In the genomic region with DNA sequence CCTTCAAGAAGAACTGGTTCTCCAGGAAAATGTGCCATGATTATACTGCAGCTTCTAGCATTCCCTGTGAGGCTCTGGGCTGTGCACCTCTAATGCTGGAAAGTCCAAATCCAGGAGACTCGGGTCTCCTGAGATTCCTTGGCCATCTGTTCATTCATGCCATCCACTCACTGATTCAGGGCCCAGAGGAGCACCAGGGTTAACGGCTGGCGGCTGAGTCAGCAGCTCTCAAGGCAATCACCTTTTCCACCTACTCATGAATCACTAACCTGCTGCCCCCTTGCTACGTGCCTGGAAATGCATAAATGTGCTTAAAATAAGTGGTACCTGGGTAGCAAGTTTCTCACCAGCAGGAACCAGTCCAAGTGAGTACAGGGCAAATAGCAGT, we compare ENCODE assay signal across 10 cellular contexts.
A peak's percentile ranks its signal among the peaks of the same experiment; 100 is the strongest.
DNase-seq lines count a peak whose midpoint lies in the region; FAIRE-seq and TF ChIP-seq lines count a peak whose summit lies in the region.
"Had no signal": no experiment of that assay in that cellular context is flagged by ENCODE, and none has a peak within 500 bp of the region (broad histone marks: within the 10 kb centered on the region; RNA-seq: fewer than 3 reads in every experiment).

No MANE protein-coding gene starts in this region.

- H4K20me1 ChIP-seq in mammary epithelial cell (ENCODE audit: insufficient read depth, low read length) = no peaks in the 10 kb centered on the region

- dilution Hi-C loops in mammary epithelial cell (cut with HindIII; ENCODE audit: low sequenced_read_pairs) = loop anchor here (25.0 kb wide), 1 partner anchor 343 kb away; no protein-coding TSS in a partner anchor

- no peak overlapping the region for H3K4me3 Mint-ChIP-seq in progenitor cell of endocrine pancreas (ENCODE audit: low read depth)

- in situ Hi-C loops in mammary epithelial cell (cut with MboI; ENCODE audit: low sequenced_read_pairs in 2 of 2) = no loop called here

- no peak overlapping the region for H3K4ac ChIP-seq in mesendoderm (ENCODE audit: low read depth, low read length)

- H2AFZ ChIP-seq in mammary epithelial cell (ENCODE audit: low read depth, low read length) = no peak overlapping the region

- H3K4me3 ChIP-seq in mammary epithelial cell (replicated peaks in 1 of 3; ENCODE audit: insufficient read depth in 1 of 3, low read depth in 2 of 3, low read length in 3 of 3) (no peak overlapping the region), mesendoderm (ENCODE audit: low read length) (no peak overlapping the region)
- H3K4me3 ChIP-seq: heart left ventricle had no signal

- H3K4me1 Mint-ChIP-seq in progenitor cell of endocrine pancreas (ENCODE audit: low read depth) = no peaks in the 10 kb centered on the region

- no peak overlapping the region for H2BK15ac ChIP-seq in mesendoderm (replicated peaks; ENCODE audit: low read depth)

- no peaks in the 10 kb centered on the region for H3K79me1 ChIP-seq in mesendoderm (ENCODE audit: low read length)

- H3K9me3 Mint-ChIP-seq in progenitor cell of endocrine pancreas (ENCODE audit: low read depth) = no peaks in the 10 kb centered on the region

- 4% methylated on average over 4 of the region's 4 CpGs for WGBS in mammary epithelial cell (ENCODE audit: low coverage, missing lambda C conversion rate)
- no CpG with 5 or more reads among the region's 4 CpGs for WGBS in mesendoderm (ENCODE audit: extremely low coverage, insufficient coverage, low lambda C conversion rate)

- H2BK5ac ChIP-seq in mesendoderm (ENCODE audit: low read length) = no peak overlapping the region

- H3K79me2 ChIP-seq in mammary epithelial cell (ENCODE audit: insufficient read depth, low read length) (peaks cover 19% of the 10 kb centered on the region), mesendoderm (ENCODE audit: control insufficient read depth, insufficient read depth, low read length) (no peaks in the 10 kb centered on the region)

- no TSS peak for BruUV-seq in mammary epithelial cell (replicated peaks; lab: Mats Ljungman, UMichigan)

- H3K27me3 Mint-ChIP-seq in progenitor cell of endocrine pancreas = peaks cover 40% of the 10 kb centered on the region

- H4K5ac ChIP-seq in mesendoderm (ENCODE audit: low read length) = no peak overlapping the region

- H3K27ac Mint-ChIP-seq in progenitor cell of endocrine pancreas = no peak overlapping the region

- TF ChIP-seq CTCF in mammary epithelial cell (conservative IDR thresholded peaks at IDR 0.05 in 1 of 2, IDR thresholded peaks at IDR 0.05 in 1 of 2; ENCODE audit: extremely low read depth in 1 of 2, insufficient read depth in 1 of 2, low read depth in 1 of 2, low read length in 2 of 2) (peak; percentile 20 to 56), progenitor cell of endocrine pancreas (IDR thresholded peaks at IDR 0.05; ENCODE audit: unreplicated experiment) (no peak)

- CTCF ChIA-PET in mammary epithelial cell (lab: Charles Lee; ENCODE audit: low non-redundant PET) = interaction anchor here (0.6 to 1.3 kb wide), 4 partner anchors 27 to 339 kb away, joined by 3 to 5 read pairs (median 4); no protein-coding TSS in a partner anchor

- DNase-seq in EH (ENCODE audit: low read depth) (peak; percentile 45), NCI-H524 (lab: John Stamatoyannopoulos, UW) (peak; percentile 24 to 76), mammary epithelial cell (peak; percentile 98), mesendoderm (peak; percentile 57), GM19239 (ENCODE audit: insufficient read length, low spot score) (no peak), HUDEP-2 (lab: John Stamatoyannopoulos, UW; ENCODE audit: unreplicated experiment in 76 of 76) (no peak), progenitor cell of endocrine pancreas (ENCODE audit: low spot score, unreplicated experiment) (no peak)
- no peak for DNase-seq in stimulated activated CD4-positive, alpha-beta T cell treated with anti-CD3 and anti-CD28 coated beads, Interleukin-2, amount 100 ng/mL, for 24 hours
- DNase-seq: heart left ventricle had no signal

- no peak overlapping the region for H4K8ac ChIP-seq in mesendoderm (ENCODE audit: low read depth, low read length)

- H2AK5ac ChIP-seq in mesendoderm (ENCODE audit: low read length) = no peak overlapping the region

- H3K9ac ChIP-seq in mammary epithelial cell (ENCODE audit: insufficient read depth, low read length) = peak overlapping the region; percentile 25
- no peak overlapping the region for H3K9ac ChIP-seq in mesendoderm (ENCODE audit: low read length)

- peak overlapping the region; percentile 79 for H3K27ac ChIP-seq in mammary epithelial cell (ENCODE audit: insufficient read depth, low read depth, low read length)
- no peak overlapping the region for H3K27ac ChIP-seq in mesendoderm (ENCODE audit: low read depth, low read length)
- H3K27ac ChIP-seq: heart left ventricle, VCaP had no signal

- peaks cover 63% of the 10 kb centered on the region for H3K4me1 ChIP-seq in mammary epithelial cell (ENCODE audit: insufficient read depth, low read length)
- H3K4me1 ChIP-seq in mesendoderm (ENCODE audit: control insufficient read depth, low read depth, low read length) = peaks cover 2% of the 10 kb centered on the region

- no peak overlapping the region for H3K23ac ChIP-seq in mesendoderm (ENCODE audit: low read length)

- H3K4me2 ChIP-seq in mammary epithelial cell (ENCODE audit: insufficient read depth, low read depth, low read length) (peak overlapping the region; percentile 65), mesendoderm (ENCODE audit: low read length) (no peak overlapping the region)

- no peak overlapping the region for H3K18ac ChIP-seq in mesendoderm (ENCODE audit: low read length)

- intact Hi-C loops in mammary epithelial cell (cut with micrococcal nuclease) = loop anchor here (2.0 to 10.0 kb wide), 5 partner anchors 97 to 340 kb away; a partner anchor contains a TSS

- H3K36me3 Mint-ChIP-seq in progenitor cell of endocrine pancreas (ENCODE audit: insufficient read depth) = no peaks in the 10 kb centered on the region

- H3K36me3 ChIP-seq in mammary epithelial cell (ENCODE audit: insufficient read depth, low read length) (no peaks in the 10 kb centered on the region), mesendoderm (ENCODE audit: control insufficient read depth, insufficient read depth, low read length) (no peaks in the 10 kb centered on the region)
- H3K36me3 ChIP-seq: heart left ventricle had no signal

- H3K9me3 ChIP-seq in mammary epithelial cell (replicated peaks; ENCODE audit: insufficient read depth, low read length) = no peaks in the 10 kb centered on the region
- H3K9me3 ChIP-seq: heart left ventricle had no signal

- FAIRE-seq in GM19239 (lab: Jason Lieb, UNC) = no peak

- no peak overlapping the region for H3K56ac ChIP-seq in mesendoderm (ENCODE audit: low read length)

- no peak overlapping the region for H2BK120ac ChIP-seq in mesendoderm (ENCODE audit: low read depth, low read length)

- no peaks in the 10 kb centered on the region for H3K27me3 ChIP-seq in mammary epithelial cell (ENCODE audit: insufficient read depth, low read length)
- H3K27me3 ChIP-seq in mesendoderm (ENCODE audit: insufficient read depth, low read length, poor library complexity) = no peaks in the 10 kb centered on the region

Comparison
In these comparisons a context has a peak if more than half of its experiments do, and no peak if none do; other contexts are left out.
1. DNase-seq: peak in EH (single experiment), NCI-H524 (2 of 2), mammary epithelial cell (single experiment) and mesendoderm (single experiment); none in GM19239 (single experiment), stimulated activated CD4-positive, alpha-beta T cell treated with anti-CD3 and anti-CD28 coated beads, Interleukin-2, amount 100 ng/mL, for 24 hours (0 of 2), HUDEP-2 (0 of 76) and progenitor cell of endocrine pancreas (single experiment).